In genomic region chr2:42050350-42051167, GRCh38 we compare ENCODE assay signal across 1 cellular context.
TF ChIP-seq lines count a peak whose summit lies in the region.

No MANE protein-coding gene starts in this region.

TF ChIP-seq in K562, 482 proteins besides CTCF, POLR2A, EP300 and RAD21:
- no peak for TF ChIP-seq SIN3A (IDR thresholded peaks at IDR 0.05; ENCODE audit: borderline replicate concordance in 2 of 2, control insufficient read depth in 1 of 2, low read depth in 2 of 2, low read length in 2 of 2)
- TF ChIP-seq NELFE (IDR thresholded peaks at IDR 0.05; ENCODE audit: insufficient read depth, insufficient read length): no peak
- no peak for TF ChIP-seq ADNP (tag; IDR thresholded peaks at IDR 0.05)
- 0 out of 2 replicates have a peak, but pooled peaks have one; percentile 18 for TF ChIP-seq RAD51 (IDR thresholded peaks at IDR 0.05; ENCODE audit: borderline replicate concordance, low read depth)
- TF ChIP-seq THRAP3 (IDR thresholded peaks at IDR 0.05; ENCODE audit: borderline replicate concordance): no peak
- no peak for TF ChIP-seq ZNF586 (CRISPR knock-in tag; conservative IDR thresholded peaks at IDR 0.05)
- peak; percentile 39; the same call in 1 of the 2 replicates for TF ChIP-seq USF1 (CRISPR knock-in tag; IDR thresholded peaks at IDR 0.05)
- TF ChIP-seq PURB (CRISPR knock-in tag; IDR thresholded peaks at IDR 0.05; ENCODE audit: low read depth): no peak
- TF ChIP-seq TFE3 (CRISPR knock-in tag; IDR thresholded peaks at IDR 0.05): peak; percentile 74
- TF ChIP-seq CREBBP (IDR thresholded peaks at IDR 0.05; ENCODE audit: low read depth, low read length): no peak
- no peak for TF ChIP-seq ZBTB5 (IDR thresholded peaks at IDR 0.05)
- TF ChIP-seq KLF6 (CRISPR knock-in tag; IDR thresholded peaks at IDR 0.05; ENCODE audit: borderline replicate concordance): no peak
- no peak for TF ChIP-seq ZNF318 (IDR thresholded peaks at IDR 0.05; ENCODE audit: borderline replicate concordance in 1 of 2, low read depth in 1 of 2)
